Comparison of ENCODE assay signal across 8 cellular contexts in genomic region chr10:47166405-47166777, GRCh38.
DNase-seq lines count a peak whose midpoint lies in the region; ATAC-seq and TF ChIP-seq lines count a peak whose summit lies in the region.

No MANE protein-coding gene starts in this region.

- no peak for TF ChIP-seq EP300 in transverse colon (IDR thresholded peaks at IDR 0.05; ENCODE audit: low read depth)

- H3K4me1 ChIP-seq in mammary epithelial cell (ENCODE audit: insufficient read depth, low read length) (peaks cover 16% of the 10 kb centered on the region), mesodermal cell (ENCODE audit: control insufficient read depth, insufficient read depth, low read length, poor library complexity, severe bottlenecking) (no peaks in the 10 kb centered on the region), transverse colon (peaks cover 4 to 11% (median 6%) of the 10 kb centered on the region in 4 donors)

- H3K27me3 ChIP-seq in mammary epithelial cell (ENCODE audit: insufficient read depth, low read length) (no peaks in the 10 kb centered on the region), transverse colon (no peaks in the 10 kb centered on the region)

- H3K4me3 Mint-ChIP-seq in activated T-cell treated with anti-CD3 and anti-CD28 coated beads, Interleukin-2, amount 50 U/mL, for 24 hours, result no peak overlapping the region

- ATAC-seq in GM18520 (IDR thresholded peaks at IDR 0.05; ENCODE audit: unreplicated experiment), result no peak

- no peak for DNase-seq in activated T-cell treated with anti-CD3 and anti-CD28 coated beads, Interleukin-2, amount 50 U/mL, for 24 hours
- no peak for DNase-seq in activated T-cell treated with anti-CD3 and anti-CD28 coated beads, Interleukin-2, amount 50 U/mL, for 48 hours
- DNase-seq in mammary epithelial cell, result no peak
- DNase-seq in transverse colon, result no peak
- DNase-seq in NCI-H345 (lab: John Stamatoyannopoulos, UW), result no peak
- DNase-seq in AG20443 (ENCODE audit: low spot score), result no peak

- in situ Hi-C loops in mammary epithelial cell (cut with MboI; ENCODE audit: low sequenced_read_pairs in 2 of 2) (no loop called here), transverse colon (cut with MboI; ENCODE audit: low pct_ligation_motif_present in 1 of 4, low pct_unique_long_range_greater_than_20kb in 1 of 4, low sequenced_read_pairs in 3 of 4) (no loop called here)

- H3K9me3 ChIP-seq in mammary epithelial cell (replicated peaks; ENCODE audit: insufficient read depth, low read length) (no peaks in the 10 kb centered on the region), mesodermal cell (ENCODE audit: control insufficient read depth, low read length) (peaks cover 11% of the 10 kb centered on the region), transverse colon (no peaks in the 10 kb centered on the region)

- no peaks in the 10 kb centered on the region for H3K79me2 ChIP-seq in mammary epithelial cell (ENCODE audit: insufficient read depth, low read length)

- H3K4me1 Mint-ChIP-seq in activated T-cell treated with anti-CD3 and anti-CD28 coated beads, Interleukin-2, amount 50 U/mL, for 24 hours (ENCODE audit: low read depth), result peaks cover 30% of the 10 kb centered on the region

- WGBS in mammary epithelial cell (ENCODE audit: low coverage, missing lambda C conversion rate), result 92% methylated on average over 6 of the region's 7 CpGs
- WGBS in mesodermal cell (ENCODE audit: insufficient coverage in 2 of 2), 2 experiments, result 85 to 91% methylated on average over 5 of the region's 7 CpGs
- 60 to 85% methylated on average over 1 to 7 of the region's 7 CpGs for WGBS in transverse colon (ENCODE audit: low coverage in 1 of 2), 2 donors

- no peaks in the 10 kb centered on the region for H3K36me3 Mint-ChIP-seq in activated T-cell treated with anti-CD3 and anti-CD28 coated beads, Interleukin-2, amount 50 U/mL, for 24 hours (ENCODE audit: low read depth)

- no peaks in the 10 kb centered on the region for H3K27me3 Mint-ChIP-seq in activated T-cell treated with anti-CD3 and anti-CD28 coated beads, Interleukin-2, amount 50 U/mL, for 24 hours

- TF ChIP-seq POLR2A in transverse colon (IDR thresholded peaks at IDR 0.05), result no peak

- CTCF ChIA-PET in mammary epithelial cell (lab: Charles Lee; ENCODE audit: low non-redundant PET), result no interaction called here

- no peak overlapping the region for H3K9ac ChIP-seq in mammary epithelial cell (ENCODE audit: insufficient read depth, low read length)

- no peaks in the 10 kb centered on the region for H3K36me3 ChIP-seq in mammary epithelial cell (ENCODE audit: insufficient read depth, low read length)
- no peaks in the 10 kb centered on the region for H3K36me3 ChIP-seq in mesodermal cell (ENCODE audit: control insufficient read depth, insufficient read depth, low read length)
- no peaks in the 10 kb centered on the region for H3K36me3 ChIP-seq in transverse colon

- TF ChIP-seq CTCF in mammary epithelial cell (conservative IDR thresholded peaks at IDR 0.05 in 1 of 2, IDR thresholded peaks at IDR 0.05 in 1 of 2; ENCODE audit: extremely low read depth in 1 of 2, insufficient read depth in 1 of 2, low read depth in 1 of 2, low read length in 2 of 2) (no peak), transverse colon (IDR thresholded peaks at IDR 0.05) (no peak)

- peak overlapping the region; percentile 70 for H3K4me2 ChIP-seq in mammary epithelial cell (ENCODE audit: insufficient read depth, low read depth, low read length)

- peak overlapping the region; percentile 88 for H2AFZ ChIP-seq in mammary epithelial cell (ENCODE audit: low read depth, low read length)

- H3K27ac Mint-ChIP-seq in activated T-cell treated with anti-CD3 and anti-CD28 coated beads, Interleukin-2, amount 50 U/mL, for 24 hours, result peak overlapping the region; percentile 90

- no peak overlapping the region for H3K4me3 ChIP-seq in mammary epithelial cell (replicated peaks in 1 of 3; ENCODE audit: insufficient read depth in 1 of 3, low read depth in 2 of 3, low read length in 3 of 3)
- H3K4me3 ChIP-seq in mesodermal cell (ENCODE audit: extremely low read depth, insufficient read depth, low read length, poor library complexity, severe bottlenecking), result no peak overlapping the region
- H3K4me3 ChIP-seq in transverse colon, result peak overlapping the region in 1 of 4 donors; percentile 34

- intact Hi-C loops in mammary epithelial cell (cut with micrococcal nuclease) (no loop called here), transverse colon (cut with DNase I; ENCODE audit: low total_unique reads) (no loop called here)

- no peaks in the 10 kb centered on the region for H4K20me1 ChIP-seq in mammary epithelial cell (ENCODE audit: insufficient read depth, low read length)

- no peak overlapping the region for H3K27ac ChIP-seq in mammary epithelial cell (ENCODE audit: insufficient read depth, low read depth, low read length)
- H3K27ac ChIP-seq in mesodermal cell (ENCODE audit: low read depth, low read length, severe bottlenecking), result peak overlapping the region; percentile 62
- H3K27ac ChIP-seq in transverse colon, result peak overlapping the region; percentile 37 to 62 (median 58)

- peaks cover 11% of the 10 kb centered on the region for H3K9me3 Mint-ChIP-seq in activated T-cell treated with anti-CD3 and anti-CD28 coated beads, Interleukin-2, amount 50 U/mL, for 24 hours

- BruUV-seq in mammary epithelial cell (replicated peaks; lab: Mats Ljungman, UMichigan), result no TSS peak

- dilution Hi-C loops in mammary epithelial cell (cut with HindIII; ENCODE audit: low sequenced_read_pairs), result no loop called here
